Comparison of ENCODE assay signal across 20 cellular contexts in the genomic region with DNA sequence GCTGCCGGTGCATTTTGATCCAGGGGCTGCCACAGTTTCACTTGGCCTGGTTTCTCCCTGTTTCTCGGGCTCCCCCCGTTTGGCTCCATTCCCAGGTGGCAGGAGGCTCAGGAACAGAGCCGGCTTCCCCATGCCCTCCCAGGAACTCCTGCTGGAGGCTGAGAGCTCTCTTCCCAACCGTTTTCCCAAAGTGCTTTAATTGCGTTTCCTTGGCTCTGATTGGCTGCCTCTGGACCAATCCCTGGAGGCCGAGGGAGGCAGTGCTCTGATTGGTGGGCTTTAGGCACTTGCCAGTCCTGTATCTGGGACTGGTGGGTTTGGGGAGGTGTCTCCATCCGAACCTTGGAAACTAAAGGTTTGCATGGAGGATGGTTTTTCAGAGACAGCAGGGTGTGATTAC. TPM values are rescaled to one million over a fixed set of nuclear protein-coding genes. Genes with fewer than 3 reads are reported as not detected.
DNase-seq lines count a peak whose midpoint lies in the region; ATAC-seq and TF ChIP-seq lines count a peak whose summit lies in the region.
"Had no signal": no experiment of that assay in that cellular context is flagged by ENCODE, and none has a peak within 500 bp of the region (broad histone marks: within the 10 kb centered on the region; RNA-seq: fewer than 3 reads in every experiment).

No MANE protein-coding gene starts in this region.

- H3K4me1 Mint-ChIP-seq in Calu3 (ENCODE audit: low read depth, unreplicated experiment) = peaks cover 31% of the 10 kb centered on the region

- no peaks in the 10 kb centered on the region for H4K20me1 ChIP-seq in MM.1S (ENCODE audit: insufficient read depth, low read length)

- DNase-seq in DMS 273 (lab: John Stamatoyannopoulos, UW; ENCODE audit: unreplicated experiment) (peak; percentile 96), NCI-H1092 treated with DMSO at 0.1 percent for 48 hours (lab: John Stamatoyannopoulos, UW) (peak; percentile 54), cerebellar cortex (ENCODE audit: low spot score) (peak; percentile 94), medulla oblongata (ENCODE audit: extremely low spot score) (peak; percentile 16), MM.1S (no peak), Calu3 (no peak)
- DNase-seq: activated CD4-positive, alpha-beta T cell treated with anti-CD3 and anti-CD28 coated beads, Interleukin-2, amount 50 U/mL, for 48 hours; activated T-cell treated with anti-CD3 and anti-CD28 coated beads, Interleukin-2, amount 50 U/mL, for 48 hours; EL; heart right ventricle; left colon; stimulated activated CD4-positive, alpha-beta T cell treated with anti-CD3 and anti-CD28 coated beads, Interleukin-15, amount 100 ng/mL, for 24 hours had no signal

- H3K9me3 ChIP-seq in MM.1S (replicated peaks; ENCODE audit: insufficient read depth, low read length) = no peaks in the 10 kb centered on the region
- H3K9me3 ChIP-seq: heart right ventricle, SJSA1 had no signal

- TF ChIP-seq CTCF in MM.1S (IDR thresholded peaks at IDR 0.05; ENCODE audit: low read length) (no peak), Calu3 (IDR thresholded peaks at IDR 0.05; ENCODE audit: unreplicated experiment) (no peak)

- H3K36me3 ChIP-seq in MM.1S (replicated peaks; ENCODE audit: insufficient read depth, low read length) = no peaks in the 10 kb centered on the region

- no peak overlapping the region for H3K4me3 Mint-ChIP-seq in Calu3 (ENCODE audit: low read depth, unreplicated experiment)

- H3F3A ChIP-seq in MM.1S (ENCODE audit: insufficient read depth, low read length) = no peaks in the 10 kb centered on the region

- no peak overlapping the region for H3K27ac ChIP-seq in MM.1S (ENCODE audit: low read length)
- H3K27ac ChIP-seq: C4-2B, heart right ventricle, SJSA1 had no signal

- H3K9me3 Mint-ChIP-seq in Calu3 (ENCODE audit: low read depth, unreplicated experiment) = no peaks in the 10 kb centered on the region

- no peak overlapping the region for H3K4me2 ChIP-seq in MM.1S (ENCODE audit: low read depth, low read length)

- no peak for ATAC-seq in GM19397 (IDR thresholded peaks at IDR 0.05; ENCODE audit: unreplicated experiment)
- no peak for ATAC-seq in HG02981 (IDR thresholded peaks at IDR 0.05; ENCODE audit: unreplicated experiment)
- ATAC-seq: GM12878, heart right ventricle, left colon had no signal

- H3K9me2 ChIP-seq in MM.1S (replicated peaks; ENCODE audit: insufficient read depth, low read length) = no peaks in the 10 kb centered on the region

- no peak overlapping the region for H3K9ac ChIP-seq in MM.1S (ENCODE audit: low read length)

- no peaks in the 10 kb centered on the region for H3K27me3 Mint-ChIP-seq in Calu3 (ENCODE audit: unreplicated experiment)

- H3K4me3 ChIP-seq in MM.1S (ENCODE audit: low read length) = no peak overlapping the region
- H3K4me3 ChIP-seq: GM12878, heart right ventricle, SJSA1 had no signal

- no TSS peak for BruUV-seq in Calu3 (replicated peaks; lab: Mats Ljungman, UMichigan)

- intact Hi-C loops in Calu3 (cut with micrococcal nuclease; ENCODE audit: unreplicated experiment) = loop anchor here (2.0 kb wide), 1 partner anchor 89 kb away; no protein-coding TSS in a partner anchor

- no peaks in the 10 kb centered on the region for H3K27me3 ChIP-seq in MM.1S (replicated peaks; ENCODE audit: insufficient read depth, low read length)
- H3K27me3 ChIP-seq: heart right ventricle, SJSA1 had no signal

- H3K36me3 Mint-ChIP-seq in Calu3 (ENCODE audit: insufficient read depth, unreplicated experiment) = peaks cover 27% of the 10 kb centered on the region

- H3K27ac Mint-ChIP-seq in Calu3 (ENCODE audit: unreplicated experiment) = no peak overlapping the region

- peaks cover 13% of the 10 kb centered on the region for H3K79me2 ChIP-seq in MM.1S (ENCODE audit: low read length)

- H3K4me1 ChIP-seq in MM.1S (ENCODE audit: low read length) = peaks cover 13% of the 10 kb centered on the region

- H2AFZ ChIP-seq in MM.1S (ENCODE audit: low read length) = no peak overlapping the region

- CTCF ChIA-PET in Calu3 (lab: Charles Lee) = no interaction called here

RNA-seq across cellular contexts. Expression of a gene that starts 4.9 kb away (rescaled TPM):
- 66.3 and 67.7 TPM in 2 replicates for total RNA-seq in Calu3 (2022)

RNA-seq across cellular contexts. Expression of a gene that starts 21.7 kb away (rescaled TPM):
- not detected in 2 replicates for total RNA-seq in Calu3 (2022)
- total RNA-seq: GM12878, heart right ventricle, left colon, myocyte, pulmonary artery endothelial cell, SJSA1, subcutaneous adipose tissue had no signal

RNA-seq across cellular contexts. Expression of a gene that starts 21.8 kb away (rescaled TPM):
- total RNA-seq in Calu3 (2022) = not detected in 2 replicates
- total RNA-seq: GM12878, left colon, SJSA1, subcutaneous adipose tissue had no signal

RNA-seq across cellular contexts. Expression of a gene that starts 42.2 kb away (rescaled TPM):
- total RNA-seq in Calu3 (2022) = 11.5 and 12.6 TPM in 2 replicates

Comparison
In these comparisons a context has a peak if more than half of its experiments do, and no peak if none do; other contexts are left out.
1. DNase-seq: peak in DMS 273 (single experiment), NCI-H1092 treated with DMSO at 0.1 percent for 48 hours (single experiment), cerebellar cortex (single experiment) and medulla oblongata (single experiment); none in MM.1S (single experiment) and Calu3 (single experiment).